ENCODE assay signal across 20 cellular contexts in genomic region chr11:102869354-102869753, GRCh38. TPM values are rescaled to one million over a fixed set of nuclear protein-coding genes. Genes with fewer than 3 reads are reported as not detected.
DNase-seq lines count a peak whose midpoint lies in the region; ATAC-seq, FAIRE-seq and TF ChIP-seq lines count a peak whose summit lies in the region.
"Had no signal": no experiment of that assay in that cellular context is flagged by ENCODE, and none has a peak within 500 bp of the region (broad histone marks: within the 10 kb centered on the region; RNA-seq: fewer than 3 reads in every experiment).

No MANE protein-coding gene starts in this region.

- no peaks in the 10 kb centered on the region for H3K36me3 ChIP-seq in keratinocyte (ENCODE audit: control insufficient read depth in 2 of 2, extremely low read depth in 1 of 2, insufficient read depth in 2 of 2, low read length in 2 of 2)
- H3K36me3 ChIP-seq: Peyer's patch had no signal

- no peak overlapping the region for H3K4me2 ChIP-seq in keratinocyte (ENCODE audit: control insufficient read depth, extremely low read depth, insufficient read depth, low read depth, low read length)

- no peaks in the 10 kb centered on the region for H3K9me3 ChIP-seq in keratinocyte (ENCODE audit: control insufficient read depth, low read depth, low read length)
- H3K9me3 ChIP-seq: Peyer's patch had no signal

- H3K4me1 ChIP-seq in keratinocyte (ENCODE audit: control insufficient read depth, extremely low read depth, insufficient read depth, low read length) = no peaks in the 10 kb centered on the region
- H3K4me1 ChIP-seq: Peyer's patch had no signal

- no peak overlapping the region for H3K9ac ChIP-seq in keratinocyte (ENCODE audit: control insufficient read depth, extremely low read depth, insufficient read depth, low read length)

- H4K20me1 ChIP-seq in keratinocyte (ENCODE audit: control insufficient read depth, extremely low read depth, insufficient read depth, low read length) = no peaks in the 10 kb centered on the region

- no peak overlapping the region for H2AFZ ChIP-seq in keratinocyte (ENCODE audit: control insufficient read depth, low read length)

- no peaks in the 10 kb centered on the region for H3K79me2 ChIP-seq in keratinocyte (ENCODE audit: control insufficient read depth, insufficient read depth, low read length)

- peak; percentile 17 for FAIRE-seq in keratinocyte (lab: Jason Lieb, UNC)
- FAIRE-seq: D721Med, GM12892, H1, K562 had no signal

- no peak for TF ChIP-seq CTCF in HFF-Myc (IDR thresholded peaks at IDR 0.05; ENCODE audit: low read depth, low read length, missing control alignments)
- TF ChIP-seq CTCF in keratinocyte (optimal IDR thresholded peaks at IDR 0.05 in 1 of 3, IDR thresholded peaks at IDR 0.05 in 1 of 3, conservative IDR thresholded peaks at IDR 0.05 in 1 of 3; ENCODE audit: extremely low read depth in 1 of 3, insufficient read depth in 2 of 3, low read length in 3 of 3) = no peak

- H3K4me3 ChIP-seq in HFF-Myc (replicated peaks; ENCODE audit: low read depth, low read length) (no peak overlapping the region), keratinocyte (ENCODE audit: control insufficient read depth in 2 of 3, extremely low read depth in 1 of 3, insufficient read depth in 2 of 3, low read depth in 1 of 3, low read length in 3 of 3) (no peak overlapping the region)
- H3K4me3 ChIP-seq: K562, Peyer's patch had no signal

- ATAC-seq in SK-N-SH treated with all-trans-retinoic acid at 6 μM for 48 hours = no peak
- ATAC-seq: CD8-positive, alpha-beta T cell; K562; T-helper 17 cell had no signal

- H3K27ac ChIP-seq in keratinocyte (ENCODE audit: control insufficient read depth, insufficient read depth, low read length) = no peak overlapping the region
- H3K27ac ChIP-seq: Peyer's patch had no signal

- no peaks in the 10 kb centered on the region for H3K9me1 ChIP-seq in keratinocyte (ENCODE audit: control insufficient read depth, extremely low read depth, insufficient read depth, low read length)

- no peaks in the 10 kb centered on the region for H3K27me3 ChIP-seq in keratinocyte (ENCODE audit: control insufficient read depth, extremely low read depth, insufficient read depth, low read length)
- H3K27me3 ChIP-seq: Peyer's patch had no signal

- DNase-seq in ELR (ENCODE audit: low read depth) = peak; percentile 22
- peak; percentile 30 for DNase-seq in HFF-Myc (ENCODE audit: extremely low read depth, low read depth)
- peak; percentile 85 for DNase-seq in NCI-H774 (lab: John Stamatoyannopoulos, UW)
- DNase-seq in keratinocyte (ENCODE audit: low read depth, low spot score) = no peak
- no peak for DNase-seq in A172 (ENCODE audit: low spot score)
- DNase-seq in SKM-1 treated with dmso at 0.1 percent for 144 hours (lab: John Stamatoyannopoulos, UW; ENCODE audit: unreplicated experiment) = no peak
- DNase-seq: CD8-positive, alpha-beta T cell; NCI-H1092; NCI-H146; NCI-H2081; NCI-H2227 treated with DMSO at 0.1 percent for 48 hours; NCI-H82; Peyer's patch; SHP77; T-helper 17 cell had no signal

- dilution Hi-C loops in keratinocyte (cut with MboI; ENCODE audit: extremely low pct_ligation_motif_present, low sequenced_read_pairs) = no loop called here

TF ChIP-seq in SK-N-SH treated with all-trans-retinoic acid at 6 μM for 48 hours, 23 proteins besides CTCF, POLR2A, EP300 and RAD21:
- TF ChIP-seq ISL1 (CRISPR knock-in tag; IDR thresholded peaks at IDR 0.05) = no peak
- TF ChIP-seq ZC3H10 (CRISPR knock-in tag; IDR thresholded peaks at IDR 0.05) = no peak
- TF ChIP-seq ZNF70 (CRISPR knock-in tag; IDR thresholded peaks at IDR 0.05) = no peak
- TF ChIP-seq CREB5 (CRISPR knock-in tag; IDR thresholded peaks at IDR 0.05; ENCODE audit: low read depth) = no peak

RNA-seq across cellular contexts. Expression of gene MMP12, which starts 5.4 kb away (rescaled TPM):
- polyA plus RNA-seq in keratinocyte = 0.05 to 0.28 TPM in 2 of 3 replicates, not detected in the other
- not detected for polyA plus RNA-seq in keratinocyte (2011; ENCODE audit: low read depth)
- polyA plus RNA-seq in keratinocyte (2011; cell fraction: cytosol; rRNA removed) = 0.04 and 0.11 TPM in 2 replicates
- 0.64 and 0.70 TPM in 2 replicates for polyA plus RNA-seq in keratinocyte (2011; cell fraction: nucleus; rRNA removed)
- polyA plus RNA-seq in keratinocyte (2012; ENCODE audit: low replicate concordance) = 0.06 TPM in 1 of 2 replicates, not detected in the other
- 0.10 TPM in 1 of 3 replicates, not detected in the others for polyA minus RNA-seq in keratinocyte
- polyA minus RNA-seq in keratinocyte (2011; cell fraction: cytosol; rRNA and poly(A)+ RNA removed) = not detected
- polyA minus RNA-seq in keratinocyte (2011; cell fraction: nucleus; rRNA and poly(A)+ RNA removed) = 0.32 TPM in 1 of 2 replicates, not detected in the other
- 0.10 TPM in 2 replicates for total RNA-seq in A172 (2014; rRNA removed; shearing (Covaris generic))
- total RNA-seq: CD8-positive, alpha-beta T cell; H1; K562; T-helper 17 cell had no signal
- polyA plus RNA-seq: H1, K562 had no signal

RNA-seq across cellular contexts. Expression of gene MMP3, which starts 25.9 kb away (rescaled TPM):
- polyA plus RNA-seq in keratinocyte = 2.4 to 35.1 TPM (median 8.3 TPM) in 3 replicates
- polyA plus RNA-seq in keratinocyte (2011; ENCODE audit: low read depth) = 5.3 TPM
- 2.4 and 2.7 TPM in 2 replicates for polyA plus RNA-seq in keratinocyte (2011; cell fraction: cytosol; rRNA removed)
- polyA plus RNA-seq in keratinocyte (2011; cell fraction: nucleus; rRNA removed) = 18.0 and 21.0 TPM in 2 replicates
- 1.5 and 3.1 TPM in 2 replicates for polyA plus RNA-seq in keratinocyte (2012; ENCODE audit: low replicate concordance)
- polyA minus RNA-seq in keratinocyte = 3.3 to 14.3 TPM in 2 of 3 replicates, not detected in the other
- polyA minus RNA-seq in keratinocyte (2011; cell fraction: cytosol; rRNA and poly(A)+ RNA removed) = not detected
- 4.3 and 12.1 TPM in 2 replicates for polyA minus RNA-seq in keratinocyte (2011; cell fraction: nucleus; rRNA and poly(A)+ RNA removed)
- 8.6 and 20.0 TPM in 2 replicates for total RNA-seq in A172 (2014; rRNA removed; shearing (Covaris generic))
- total RNA-seq: CD8-positive, alpha-beta T cell; H1; K562; T-helper 17 cell had no signal
- polyA plus RNA-seq: H1, K562 had no signal

Comparison
In these comparisons a context has a peak if more than half of its experiments do, and no peak if none do; other contexts are left out.
1. DNase-seq: peak in ELR (single experiment), HFF-Myc (single experiment) and NCI-H774 (single experiment); none in keratinocyte (single experiment), A172 (single experiment) and SKM-1 treated with dmso at 0.1 percent for 144 hours (single experiment).